22 cellular contexts compared by ENCODE assay signal in genomic region chr11:59040607-59041006, GRCh38. TPM values are rescaled to one million over a fixed set of nuclear protein-coding genes. Genes with fewer than 3 reads are reported as not detected.
"Had no signal": no experiment of that assay in that cellular context is flagged by ENCODE, and none has a peak within 500 bp of the region (broad histone marks: within the 10 kb centered on the region; RNA-seq: fewer than 3 reads in every experiment).

No MANE protein-coding gene starts in this region.

- H3K27me3 Mint-ChIP-seq: memory B cell; progenitor cell of endocrine pancreas; stimulated activated naive B cell treated with anti-CD40 and anti-IgM and Interleukin-4, amounts not matched to agents 10 μg/mL and 1 μg/mL and 100 μg/mL, for 72 hours had no signal

- ATAC-seq: esophagus mucosa; left ventricle myocardium superior; stimulated activated naive B cell treated with anti-CD40 and anti-IgM and Interleukin-4, amounts not matched to agents 10 μg/mL and 1 μg/mL and 100 μg/mL, for 72 hours had no signal

- DNase-seq: activated CD4-positive, alpha-beta T cell treated with anti-CD3 and anti-CD28 coated beads, Interleukin-2, amount 10 ng/mL, durations not matched to agents 7 days and 5 days; activated CD8-positive, alpha-beta memory T cell treated with anti-CD3 and anti-CD28 coated beads for 24 hours; activated gamma-delta T cell treated with Interleukin-2 at 50 U/mL for 16 hours; amniotic stem cell; left ventricle myocardium superior; occipital lobe; stimulated activated CD4-positive, alpha-beta T cell treated with anti-CD3 and anti-CD28 coated beads, Interleukin-15, amount 100 ng/mL, for 24 hours; stimulated activated CD4-positive, alpha-beta T cell treated with anti-CD3 and anti-CD28 coated beads, Interleukin-4, amount 100 ng/mL, for 1 hour; stimulated activated naive B cell treated with anti-CD40 and anti-IgM and Interleukin-4, amounts not matched to agents 10 μg/mL and 1 μg/mL and 100 μg/mL, for 72 hours; tibial artery had no signal

- H3K27ac Mint-ChIP-seq: activated CD4-positive, alpha-beta T cell treated with anti-CD3 and anti-CD28 coated beads, Interleukin-2, amount 10 ng/mL, durations not matched to agents 7 days and 5 days; activated naive CD8-positive, alpha-beta T cell; memory B cell; nephron; progenitor cell of endocrine pancreas; stimulated activated naive B cell treated with anti-CD40 and anti-IgM and Interleukin-4, amounts not matched to agents 10 μg/mL and 1 μg/mL and 100 μg/mL, for 72 hours had no signal

- H3K4me3 ChIP-seq: hepatocyte, right atrium auricular region, tibial artery had no signal

- H3K36me3 Mint-ChIP-seq: activated naive CD8-positive, alpha-beta T cell had no signal

- H3K4me1 Mint-ChIP-seq: activated CD4-positive, alpha-beta T cell treated with anti-CD3 and anti-CD28 coated beads, Interleukin-2, amount 10 ng/mL, durations not matched to agents 7 days and 5 days had no signal

- H3K4me2 ChIP-seq: hepatocyte had no signal

- H2AFZ ChIP-seq: hepatocyte had no signal

- H3K9me3 Mint-ChIP-seq: activated CD4-positive, alpha-beta T cell treated with anti-CD3 and anti-CD28 coated beads, Interleukin-2, amount 10 ng/mL, durations not matched to agents 7 days and 5 days; memory B cell; nephron; stimulated activated naive B cell treated with anti-CD40 and anti-IgM and Interleukin-4, amounts not matched to agents 10 μg/mL and 1 μg/mL and 100 μg/mL, for 72 hours had no signal

- H3K4me1 ChIP-seq: right atrium auricular region, tibial artery had no signal

- H3K79me2 ChIP-seq: hepatocyte had no signal

- H3K36me3 ChIP-seq: right atrium auricular region, tibial artery had no signal

- FAIRE-seq: colon, keratinocyte had no signal

- H3K27me3 ChIP-seq: hepatocyte, right atrium auricular region had no signal

- H3K9me3 ChIP-seq: right atrium auricular region, tibial artery had no signal

- H3K27ac ChIP-seq: hepatocyte, right atrium auricular region, tibial artery had no signal

- H3K4me3 Mint-ChIP-seq: activated CD4-positive, alpha-beta T cell treated with anti-CD3 and anti-CD28 coated beads, Interleukin-2, amount 10 ng/mL, durations not matched to agents 7 days and 5 days; activated naive CD8-positive, alpha-beta T cell; memory B cell; nephron; stimulated activated naive B cell treated with anti-CD40 and anti-IgM and Interleukin-4, amounts not matched to agents 10 μg/mL and 1 μg/mL and 100 μg/mL, for 72 hours had no signal

RNA-seq across cellular contexts. Expression of gene GLYATL1B, which starts 45.5 kb away (rescaled TPM):
- total RNA-seq: activated CD4-positive, alpha-beta T cell treated with anti-CD3 and anti-CD28 coated beads, Interleukin-2, amount 10 ng/mL, durations not matched to agents 7 days and 5 days; cardiac septum; esophagus mucosa; hepatocyte; left ventricle myocardium superior; occipital lobe; progenitor cell of endocrine pancreas; right atrium auricular region; skeletal muscle tissue; T-helper 2 cell treated with Interferon-gamma antibody and Interleukin-4, amounts not matched to agents 100 ng/mL and 5 ng/mL, for 36 hours had no signal
- polyA plus RNA-seq: keratinocyte had no signal
